ENCODE assay signal across 8 cellular contexts in the genomic region with DNA sequence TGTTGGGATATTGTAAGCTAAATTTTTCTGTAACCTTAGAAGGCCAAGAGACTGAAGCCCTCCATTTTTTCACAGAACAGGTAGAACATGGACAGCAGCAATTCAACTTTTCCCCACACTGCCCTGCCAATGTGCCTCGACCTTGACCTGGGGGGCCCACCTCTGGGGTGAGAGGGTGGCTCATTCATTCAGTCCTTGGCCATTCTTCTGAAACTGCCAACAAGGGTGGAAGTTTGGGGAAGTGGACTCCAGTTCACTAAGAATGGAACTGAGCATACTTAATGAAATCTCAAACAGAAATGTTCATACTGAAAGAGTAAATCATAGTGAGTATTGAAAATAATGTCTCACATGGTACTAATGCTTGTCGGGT. TPM values are rescaled to one million over a fixed set of nuclear protein-coding genes. Genes with fewer than 3 reads are reported as not detected.
A peak's percentile ranks its signal among the peaks of the same experiment; 100 is the strongest.
DNase-seq lines count a peak whose midpoint lies in the region; ATAC-seq and TF ChIP-seq lines count a peak whose summit lies in the region.

No MANE protein-coding gene starts in this region.

- peak overlapping the region; percentile 91 for H3K4me3 ChIP-seq in WERI-Rb-1 (ENCODE audit: low read depth, low read length)
- H3K4me3 ChIP-seq in fibroblast of the aortic adventitia (ENCODE audit: low read depth, low read length): peak overlapping the region; percentile 86
- peak overlapping the region; percentile 41 to 100 (median 72) for H3K4me3 ChIP-seq in skeletal muscle tissue (ENCODE audit: low read length in 3 of 3)

- H3K27me3 Mint-ChIP-seq in H9 (ENCODE audit: low read depth): 0 out of 2 replicates have a peak, but pooled peaks cover 1% of the 10 kb centered on the region

- H3K79me1 ChIP-seq in H9 (ENCODE audit: insufficient read depth, low read depth, low read length, poor library complexity, severe bottlenecking): peaks cover 3% of the 10 kb centered on the region

- no peak for ATAC-seq in GM19035 (IDR thresholded peaks at IDR 0.05; ENCODE audit: unreplicated experiment)
- no peak for ATAC-seq in HG03442 (IDR thresholded peaks at IDR 0.05; ENCODE audit: unreplicated experiment)

- no peak overlapping the region for H2BK5ac ChIP-seq in H9 (ENCODE audit: insufficient read length, low read length)

- H3K23ac ChIP-seq in H9 (ENCODE audit: insufficient read length, low read depth, low read length): no peak overlapping the region

- H4K5ac ChIP-seq in H9 (ENCODE audit: insufficient read length, low read depth, low read length): no peak overlapping the region

- H3K4me3 Mint-ChIP-seq in H9: peak overlapping the region; percentile 98 to 99

- no peak overlapping the region for H4K8ac ChIP-seq in H9 (replicated peaks; ENCODE audit: insufficient read length, low read depth, low read length)

- H3K27ac ChIP-seq in H9 (ENCODE audit: insufficient read length, low read depth, low read length) (no peak overlapping the region), WERI-Rb-1 (peak overlapping the region; percentile 94; the same call in 1 of the 2 replicates), skeletal muscle tissue (ENCODE audit: low read depth, low read length) (peak overlapping the region; percentile 89)

- WGBS in H9 (ENCODE audit: extremely low coverage, insufficient read length, low lambda C conversion rate): no CpG with 5 or more reads among the region's 2 CpGs

- peak overlapping the region; percentile 77 for H3K4me2 ChIP-seq in H9 (ENCODE audit: insufficient read depth, insufficient read length, low read length)

- TF ChIP-seq CTCF in H9 (conservative IDR thresholded peaks at IDR 0.05): no peak
- no peak for TF ChIP-seq CTCF in WERI-Rb-1 (IDR thresholded peaks at IDR 0.05; ENCODE audit: low read depth, low read length)
- no peak for TF ChIP-seq CTCF in fibroblast of the aortic adventitia (IDR thresholded peaks at IDR 0.05; ENCODE audit: insufficient read depth, low read length)

- H3K14ac ChIP-seq in H9 (ENCODE audit: insufficient read depth, low read length): no peak overlapping the region

- peaks cover 30% of the 10 kb centered on the region; the same call in 1 of the 2 replicates for H3K79me2 ChIP-seq in H9 (ENCODE audit: insufficient read depth, low read length)

- H3K36me3 Mint-ChIP-seq in H9 (ENCODE audit: insufficient read depth in 1 of 3, low read depth in 3 of 3): peaks cover 44 to 68% (median 45%) of the 10 kb centered on the region in 3 experiments

- H3K23me2 ChIP-seq in H9 (ENCODE audit: insufficient read length, low read depth, low read length, poor library complexity, severe bottlenecking): peaks cover 12% of the 10 kb centered on the region

- peak overlapping the region; percentile 96 for H3K9ac ChIP-seq in H9 (ENCODE audit: extremely low read depth, insufficient read length, low read length)
- H3K9ac ChIP-seq in skeletal muscle tissue (ENCODE audit: low read depth in 1 of 3, low read length in 3 of 3): peak overlapping the region; percentile 78 to 90 (median 86)

- H3K56ac ChIP-seq in H9 (ENCODE audit: insufficient read length, low read depth, low read length): no peak overlapping the region

- peak overlapping the region; percentile 66 to 99 (median 87); a peak in 6 of 7 replicates for H3K27ac Mint-ChIP-seq in H9

- peaks cover 16 to 18% of the 10 kb centered on the region in 2 experiments for H3K4me1 Mint-ChIP-seq in H9

- no peak overlapping the region for H3K18ac ChIP-seq in H9 (ENCODE audit: insufficient read length, low read depth, low read length)

- H4K20me1 ChIP-seq in H9 (ENCODE audit: control insufficient read depth, insufficient read depth, insufficient read length): no peaks in the 10 kb centered on the region

- no peak overlapping the region for H3K4ac ChIP-seq in H9 (ENCODE audit: low read depth, low read length)

- H2BK12ac ChIP-seq in H9 (ENCODE audit: insufficient read length, low read depth, low read length): no peak overlapping the region

- H2AK5ac ChIP-seq in H9 (ENCODE audit: insufficient read length, low read length): no peak overlapping the region

- H2AFZ ChIP-seq in H9 (ENCODE audit: low read length): no peak overlapping the region

- no peak overlapping the region for H4K91ac ChIP-seq in H9 (ENCODE audit: insufficient read length, low read depth, low read length)

- H3K27me3 ChIP-seq in H9 (ENCODE audit: insufficient read depth, low read length) (no peaks in the 10 kb centered on the region), WERI-Rb-1 (ENCODE audit: insufficient read depth, low read depth, severe bottlenecking) (no peaks in the 10 kb centered on the region), skeletal muscle tissue (ENCODE audit: control insufficient read depth in 3 of 3, insufficient read depth in 3 of 3, low read length in 3 of 3) (no peaks in the 10 kb centered on the region)

- no peak overlapping the region for H2BK120ac ChIP-seq in H9 (ENCODE audit: low read depth, low read length, poor library complexity, severe bottlenecking)

- no peaks in the 10 kb centered on the region for H3K9me3 Mint-ChIP-seq in H9

- H3T11ph ChIP-seq in H9 (ENCODE audit: low read length): no peak overlapping the region

- H2BK20ac ChIP-seq in H9 (ENCODE audit: low read depth, low read length, poor library complexity, severe bottlenecking): no peak overlapping the region

- H3K9me3 ChIP-seq in H9 (ENCODE audit: control insufficient read depth, low read depth, low read length) (no peaks in the 10 kb centered on the region), WERI-Rb-1 (ENCODE audit: severe bottlenecking) (no peaks in the 10 kb centered on the region), skeletal muscle tissue (ENCODE audit: control insufficient read depth in 3 of 3, low read length in 3 of 3) (no peaks in the 10 kb centered on the region)

- no peaks in the 10 kb centered on the region for H3K4me1 ChIP-seq in H9 (ENCODE audit: insufficient read depth, low read length)
- H3K4me1 ChIP-seq in skeletal muscle tissue (ENCODE audit: control insufficient read depth in 3 of 3, insufficient read depth in 3 of 3, low read length in 3 of 3): peaks cover 26 to 37% (median 29%) of the 10 kb centered on the region in 3 donors

- H3K36me3 ChIP-seq in WERI-Rb-1: peaks cover 60% of the 10 kb centered on the region
- H3K36me3 ChIP-seq in skeletal muscle tissue (ENCODE audit: control insufficient read depth in 3 of 3, insufficient read depth in 3 of 3, low read length in 3 of 3): peaks cover 21 to 27% (median 22%) of the 10 kb centered on the region in 3 donors

- H2BK15ac ChIP-seq in H9 (ENCODE audit: low read depth, low read length): no peak overlapping the region

- DNase-seq in H9: no peak
- DNase-seq in WERI-Rb-1: no peak
- no peak for DNase-seq in fibroblast of the aortic adventitia (ENCODE audit: low read depth)
- no peak for DNase-seq in NK-92 treated with Interleukin-12 subunit alpha and Interleukin-12 subunit beta, amount 100 ng/mL, for 24 hours (lab: John Stamatoyannopoulos, UW)
- DNase-seq in activated CD4-positive, CD25-positive, alpha-beta regulatory T cell (lab: John Stamatoyannopoulos, UW): no peak

RNA-seq across cellular contexts. Expression of a gene that starts 1.1 kb away (rescaled TPM):
- total RNA-seq in H9 (2021): 763 and 768 TPM in 2 replicates
- total RNA-seq in fibroblast of the aortic adventitia (ENCODE audit: low replicate concordance): 674 and 828 TPM in 2 replicates
- total RNA-seq in skeletal muscle tissue: 603 TPM

RNA-seq across cellular contexts. Expression of a gene that starts 1.5 kb away (rescaled TPM):
- 102 and 103 TPM in 2 replicates for total RNA-seq in H9 (2021)
- total RNA-seq in fibroblast of the aortic adventitia (ENCODE audit: low replicate concordance): 121 and 148 TPM in 2 replicates
- total RNA-seq in skeletal muscle tissue: 93.9 TPM
